ENCODE assay signal across 18 cellular contexts in the genomic region with DNA sequence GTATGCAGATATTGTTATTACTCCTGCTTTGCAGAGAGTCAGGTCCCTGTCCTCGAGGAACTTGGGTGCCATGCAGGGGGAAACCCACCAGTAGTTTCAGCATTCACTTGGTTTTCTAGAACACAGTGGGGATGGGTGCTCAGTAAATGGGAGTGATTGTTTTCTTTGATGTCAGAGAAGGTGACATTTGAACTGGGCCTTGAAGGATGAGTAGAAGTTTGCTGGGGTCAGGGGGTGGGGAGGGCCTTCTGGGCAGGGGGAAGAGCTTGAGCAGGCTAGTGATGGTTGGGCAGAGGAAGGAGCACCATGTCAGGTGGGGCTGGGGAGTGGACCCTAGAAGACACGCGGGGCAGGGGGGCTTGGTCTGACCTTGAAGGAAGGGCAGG. TPM values are rescaled to one million over a fixed set of nuclear protein-coding genes. Genes with fewer than 3 reads are reported as not detected.
DNase-seq lines count a peak whose midpoint lies in the region; ATAC-seq and TF ChIP-seq lines count a peak whose summit lies in the region.
"Had no signal": no experiment of that assay in that cellular context is flagged by ENCODE, and none has a peak within 500 bp of the region (broad histone marks: within the 10 kb centered on the region; RNA-seq: fewer than 3 reads in every experiment).

No MANE protein-coding gene starts in this region.

- CTCF ChIA-PET in HEK293 (lab: Yijun Ruan, JAX), result interaction anchor here (0.6 kb wide), 1 partner anchor 289 kb away, joined by 3 read pairs; no protein-coding TSS in a partner anchor

- POLR2A ChIA-PET in HEK293 (lab: Yijun Ruan, JAX), result no interaction called here

- no peak overlapping the region for H3K4me3 ChIP-seq in HEK293 (ENCODE audit: low read depth, low read length)
- no peak overlapping the region for H3K4me3 ChIP-seq in osteoblast (ENCODE audit: insufficient read depth, low read length)
- H3K4me3 ChIP-seq: GM12878, HAP-1 had no signal

- no peaks in the 10 kb centered on the region for H3K9me3 ChIP-seq in HEK293 (ENCODE audit: control insufficient read depth, insufficient read depth, low read depth, low read length)
- H3K9me3 ChIP-seq in osteoblast (ENCODE audit: low read depth, low read length), result no peaks in the 10 kb centered on the region
- H3K9me3 ChIP-seq: Caco-2, HAP-1 had no signal

- H3K4me2 ChIP-seq in osteoblast (ENCODE audit: insufficient read depth, low read length), result no peak overlapping the region

- peak overlapping the region; percentile 17 to 77 for H3K27ac Mint-ChIP-seq in natural killer cell treated with Interleukin-12 subunit alpha and Interleukin-12 subunit beta and Interleukin-15 and Interleukin-18, amount 100 ng/mL, for 72 hours
- H3K27ac Mint-ChIP-seq in natural killer cell (peak overlapping the region in 1 of 2 donors; percentile 54), chondrocyte (ENCODE audit: unreplicated experiment) (no peak overlapping the region), progenitor cell of endocrine pancreas (no peak overlapping the region)

- H3K79me2 ChIP-seq in osteoblast (ENCODE audit: insufficient read depth, low read length), result no peaks in the 10 kb centered on the region

- TF ChIP-seq CTCF in natural killer cell (IDR thresholded peaks at IDR 0.05), result no peak
- no peak for TF ChIP-seq CTCF in HEK293 (tag by site-specific recombination; IDR thresholded peaks at IDR 0.05)
- no peak for TF ChIP-seq CTCF in chondrocyte (IDR thresholded peaks at IDR 0.05)
- no peak for TF ChIP-seq CTCF in osteoblast (IDR thresholded peaks at IDR 0.05; ENCODE audit: extremely low read depth, low read depth, low read length)
- TF ChIP-seq CTCF in progenitor cell of endocrine pancreas (IDR thresholded peaks at IDR 0.05; ENCODE audit: unreplicated experiment), result no peak

- H3K27me3 ChIP-seq in osteoblast (ENCODE audit: insufficient read depth, low read length), result no peaks in the 10 kb centered on the region

- no peak for DNase-seq in natural killer cell treated with Interleukin-12 subunit alpha and Interleukin-12 subunit beta and Interleukin-15 and Interleukin-18, amount 100 ng/mL, for 72 hours (ENCODE audit: low spot score)
- DNase-seq in natural killer cell, result no peak
- DNase-seq in chondrocyte (ENCODE audit: low spot score), result peak; percentile 1
- peak; percentile 69 for DNase-seq in osteoblast (ENCODE audit: insufficient read length, low spot score, missing footprints)
- no peak for DNase-seq in effector CD8-positive, alpha-beta T cell (lab: John Stamatoyannopoulos, UW)
- DNase-seq in progenitor cell of endocrine pancreas (ENCODE audit: low spot score, unreplicated experiment), result no peak
- DNase-seq: C1 segment of cervical spinal cord; Caco-2; CD4-positive, alpha-beta memory T cell; DMS153; DND-41; GDM1; GOT3 had no signal

- H3K27ac ChIP-seq in HEK293 (ENCODE audit: extremely low read depth, low read depth, low read length) (no peak overlapping the region), osteoblast (ENCODE audit: low read depth, low read length) (no peak overlapping the region)

- no peaks in the 10 kb centered on the region for H3K9me3 Mint-ChIP-seq in natural killer cell treated with Interleukin-12 subunit alpha and Interleukin-12 subunit beta and Interleukin-15 and Interleukin-18, amount 100 ng/mL, for 72 hours
- H3K9me3 Mint-ChIP-seq in natural killer cell, result no peaks in the 10 kb centered on the region
- H3K9me3 Mint-ChIP-seq in chondrocyte (ENCODE audit: low read depth), result no peaks in the 10 kb centered on the region
- no peaks in the 10 kb centered on the region for H3K9me3 Mint-ChIP-seq in progenitor cell of endocrine pancreas (ENCODE audit: low read depth)
- H3K9me3 Mint-ChIP-seq: CD4-positive, alpha-beta memory T cell had no signal

- no peaks in the 10 kb centered on the region for H4K20me1 ChIP-seq in osteoblast (ENCODE audit: insufficient read depth, low read length)

- H3K4me1 Mint-ChIP-seq in natural killer cell treated with Interleukin-12 subunit alpha and Interleukin-12 subunit beta and Interleukin-15 and Interleukin-18, amount 100 ng/mL, for 72 hours (ENCODE audit: low read depth in 2 of 2), result peaks cover 17 to 24% of the 10 kb centered on the region in 2 donors
- H3K4me1 Mint-ChIP-seq in natural killer cell (peaks cover 11 to 33% of the 10 kb centered on the region in 2 donors), chondrocyte (ENCODE audit: low read depth) (peaks cover 38% of the 10 kb centered on the region), progenitor cell of endocrine pancreas (ENCODE audit: low read depth) (peaks cover 6% of the 10 kb centered on the region)

- H2AFZ ChIP-seq in osteoblast (ENCODE audit: low read length), result no peak overlapping the region

- H3K4me1 ChIP-seq in HEK293 (ENCODE audit: control insufficient read depth, insufficient read depth, low read length) (no peaks in the 10 kb centered on the region), osteoblast (ENCODE audit: insufficient read depth, low read length) (peaks cover 10% of the 10 kb centered on the region)
- H3K4me1 ChIP-seq: HAP-1 had no signal

- no peaks in the 10 kb centered on the region for H3K36me3 Mint-ChIP-seq in natural killer cell treated with Interleukin-12 subunit alpha and Interleukin-12 subunit beta and Interleukin-15 and Interleukin-18, amount 100 ng/mL, for 72 hours
- no peaks in the 10 kb centered on the region for H3K36me3 Mint-ChIP-seq in natural killer cell
- no peaks in the 10 kb centered on the region for H3K36me3 Mint-ChIP-seq in chondrocyte (ENCODE audit: low read depth)
- no peaks in the 10 kb centered on the region for H3K36me3 Mint-ChIP-seq in progenitor cell of endocrine pancreas (ENCODE audit: insufficient read depth)
- H3K36me3 Mint-ChIP-seq: CD4-positive, alpha-beta memory T cell had no signal

- peak overlapping the region; percentile 20 for H3K4me3 Mint-ChIP-seq in natural killer cell treated with Interleukin-12 subunit alpha and Interleukin-12 subunit beta and Interleukin-15 and Interleukin-18, amount 100 ng/mL, for 72 hours
- no peak overlapping the region for H3K4me3 Mint-ChIP-seq in natural killer cell
- no peak overlapping the region for H3K4me3 Mint-ChIP-seq in chondrocyte (ENCODE audit: unreplicated experiment)
- no peak overlapping the region for H3K4me3 Mint-ChIP-seq in progenitor cell of endocrine pancreas (ENCODE audit: low read depth)
- H3K4me3 Mint-ChIP-seq: CD4-positive, alpha-beta memory T cell had no signal

- H3K36me3 ChIP-seq in HEK293 (ENCODE audit: control insufficient read depth in 2 of 2, insufficient read depth in 1 of 2, low read length in 2 of 2), result no peaks in the 10 kb centered on the region
- peaks cover 3% of the 10 kb centered on the region for H3K36me3 ChIP-seq in osteoblast (ENCODE audit: insufficient read depth, low read length)
- H3K36me3 ChIP-seq: HAP-1 had no signal

- no peak for ATAC-seq in natural killer cell treated with Interleukin-12 subunit alpha and Interleukin-12 subunit beta and Interleukin-15 and Interleukin-18, amount 100 ng/mL, for 72 hours
- ATAC-seq in natural killer cell, result no peak
- no peak for ATAC-seq in GM21825 (IDR thresholded peaks at IDR 0.05; ENCODE audit: unreplicated experiment)

- intact Hi-C loops in natural killer cell (cut with micrococcal nuclease), result no loop called here

- H3K27me3 Mint-ChIP-seq in natural killer cell treated with Interleukin-12 subunit alpha and Interleukin-12 subunit beta and Interleukin-15 and Interleukin-18, amount 100 ng/mL, for 72 hours, result peaks cover 4 to 6% of the 10 kb centered on the region in 2 donors
- H3K27me3 Mint-ChIP-seq in natural killer cell (ENCODE audit: low read depth in 2 of 2) (peaks cover 2% of the 10 kb centered on the region in 2 donors), chondrocyte (ENCODE audit: low read depth) (no peaks in the 10 kb centered on the region), progenitor cell of endocrine pancreas (peaks cover 33% of the 10 kb centered on the region)

TF ChIP-seq in HEK293, 187 proteins besides CTCF, POLR2A, EP300 and RAD21:
- TF ChIP-seq ZFP3 (tag by site-specific recombination; IDR thresholded peaks at IDR 0.05; ENCODE audit: low read depth), result peak; percentile 54; the same call in 1 of the 2 replicates
- no peak for TF ChIP-seq KLF9 (tag by site-specific recombination; IDR thresholded peaks at IDR 0.05; ENCODE audit: low read depth)

RNA-seq across cellular contexts. Expression of a gene that starts 5.9 kb away (rescaled TPM):
- total RNA-seq in natural killer cell treated with Interleukin-12 subunit alpha and Interleukin-12 subunit beta and Interleukin-15 and Interleukin-18, amount 100 ng/mL, for 72 hours, result under 1 TPM; 0.07 to 0.61 TPM
- total RNA-seq in natural killer cell (1 to 10 TPM in 2 of 3 donors, under 1 TPM in 1; 0.70 to 1.5 (median 1.1) TPM), chondrocyte (7.7 to 9.2 TPM (median 8.7 TPM) in 3 replicates), osteoblast (2.4 and 2.9 TPM in 2 replicates), progenitor cell of endocrine pancreas (0.05 TPM in 1 of 2 replicates, not detected in the other)
- total RNA-seq: A172; Caco-2; CD4-positive, alpha-beta memory T cell; GM12878 had no signal

Comparison
In these comparisons a context has a peak if more than half of its experiments do, and no peak if none do; other contexts are left out.
1. DNase-seq: peak in chondrocyte (single experiment) and osteoblast (single experiment); none in natural killer cell treated with Interleukin-12 subunit alpha and Interleukin-12 subunit beta and Interleukin-15 and Interleukin-18, amount 100 ng/mL, for 72 hours (single experiment), natural killer cell (single experiment), effector CD8-positive, alpha-beta T cell (single experiment) and progenitor cell of endocrine pancreas (single experiment).
2. H3K27ac Mint-ChIP-seq: peak in natural killer cell treated with Interleukin-12 subunit alpha and Interleukin-12 subunit beta and Interleukin-15 and Interleukin-18, amount 100 ng/mL, for 72 hours (2 of 2); none in chondrocyte (single experiment) and progenitor cell of endocrine pancreas (single experiment).